Comparison of ENCODE assay signal across 1 cellular context in genomic region chrX:13651150-13651549, GRCh38.
TF ChIP-seq lines count a peak whose summit lies in the region.

No MANE protein-coding gene starts in this region.

TF ChIP-seq in SK-N-SH treated with all-trans-retinoic acid at 6 μM for 48 hours, 23 proteins besides CTCF, POLR2A, EP300 and RAD21 (continued from another document):
- no peak for TF ChIP-seq RARB (CRISPR knock-in tag; IDR thresholded peaks at IDR 0.05)
- no peak for TF ChIP-seq ISL1 (CRISPR knock-in tag; IDR thresholded peaks at IDR 0.05)
- no peak for TF ChIP-seq TSHZ2 (CRISPR knock-in tag; IDR thresholded peaks at IDR 0.05)
- TF ChIP-seq GLIS3 (CRISPR knock-in tag; IDR thresholded peaks at IDR 0.05) = no peak
- TF ChIP-seq CREB5 (CRISPR knock-in tag; IDR thresholded peaks at IDR 0.05; ENCODE audit: low read depth) = no peak
- TF ChIP-seq ZNF8 (CRISPR knock-in tag; IDR thresholded peaks at IDR 0.05) = no peak
- no peak for TF ChIP-seq CSDC2 (CRISPR knock-in tag; IDR thresholded peaks at IDR 0.05)
- no peak for TF ChIP-seq CSRNP3 (CRISPR knock-in tag; IDR thresholded peaks at IDR 0.05)
- TF ChIP-seq TCF4 (CRISPR knock-in tag; IDR thresholded peaks at IDR 0.05; ENCODE audit: borderline replicate concordance) = no peak
- TF ChIP-seq PATZ1 (CRISPR knock-in tag; IDR thresholded peaks at IDR 0.05; ENCODE audit: borderline replicate concordance) = no peak
- TF ChIP-seq ZNF70 (CRISPR knock-in tag; IDR thresholded peaks at IDR 0.05) = no peak
- TF ChIP-seq SNAI2 (CRISPR knock-in tag; IDR thresholded peaks at IDR 0.05) = no peak
- no peak for TF ChIP-seq ZNF565 (CRISPR knock-in tag; conservative IDR thresholded peaks at IDR 0.05; ENCODE audit: low read depth)
- TF ChIP-seq ARNTL (CRISPR knock-in tag; IDR thresholded peaks at IDR 0.05; ENCODE audit: borderline replicate concordance, low read depth) = no peak
